In genomic region chr4:109444182-109444844, GRCh38 we compare ENCODE assay signal across 10 cellular contexts. TPM values are rescaled to one million over a fixed set of nuclear protein-coding genes. Genes with fewer than 3 reads are reported as not detected.
DNase-seq lines count a peak whose midpoint lies in the region; ATAC-seq and TF ChIP-seq lines count a peak whose summit lies in the region.
"Had no signal": no experiment of that assay in that cellular context is flagged by ENCODE, and none has a peak within 500 bp of the region (broad histone marks: within the 10 kb centered on the region; RNA-seq: fewer than 3 reads in every experiment).

No MANE protein-coding gene starts in this region.

- H3K4me1 ChIP-seq in CD4-positive, alpha-beta memory T cell (ENCODE audit: insufficient read depth, low read length) = peaks cover 61% of the 10 kb centered on the region

- peak overlapping the region; percentile 31 for H3K27ac Mint-ChIP-seq in Calu3 (ENCODE audit: unreplicated experiment)
- no peak overlapping the region for H3K27ac Mint-ChIP-seq in activated CD8-positive, alpha-beta T cell treated with anti-CD3 and anti-CD28 coated beads for 36 hours
- peak overlapping the region in 2 of 7 donors; percentile 73 to 82 for H3K27ac Mint-ChIP-seq in CD4-positive, alpha-beta memory T cell

- no peak overlapping the region for H3K27ac ChIP-seq in CD4-positive, alpha-beta memory T cell (ENCODE audit: low read depth, low read length)
- H3K27ac ChIP-seq: left ventricle myocardium inferior had no signal

- H3K27me3 ChIP-seq in CD4-positive, alpha-beta memory T cell (ENCODE audit: insufficient read depth, low read length) = no peaks in the 10 kb centered on the region

- no peak overlapping the region for H3K4me3 Mint-ChIP-seq in Calu3 (ENCODE audit: low read depth, unreplicated experiment)
- no peak overlapping the region for H3K4me3 Mint-ChIP-seq in activated CD8-positive, alpha-beta T cell treated with anti-CD3 and anti-CD28 coated beads for 36 hours
- H3K4me3 Mint-ChIP-seq in CD4-positive, alpha-beta memory T cell = peak overlapping the region in 3 of 8 donors; percentile 27 to 44 (median 44)

- H3K9me3 ChIP-seq in CD4-positive, alpha-beta memory T cell (ENCODE audit: control insufficient read depth in 1 of 2, low read length in 2 of 2) = no peaks in the 10 kb centered on the region

- intact Hi-C loops in Calu3 (cut with micrococcal nuclease; ENCODE audit: unreplicated experiment) = no loop called here
- intact Hi-C loops in activated CD8-positive, alpha-beta T cell treated with anti-CD3 and anti-CD28 coated beads for 36 hours (cut with micrococcal nuclease) = no loop called here
- intact Hi-C loops in CD4-positive, alpha-beta memory T cell (cut with micrococcal nuclease) = no loop called here

- H3K4me1 Mint-ChIP-seq in Calu3 (ENCODE audit: low read depth, unreplicated experiment) = peaks cover 40% of the 10 kb centered on the region
- peaks cover 51% of the 10 kb centered on the region for H3K4me1 Mint-ChIP-seq in activated CD8-positive, alpha-beta T cell treated with anti-CD3 and anti-CD28 coated beads for 36 hours (ENCODE audit: low read depth)
- H3K4me1 Mint-ChIP-seq in CD4-positive, alpha-beta memory T cell = peaks cover 45 to 80% (median 65%) of the 10 kb centered on the region in 4 donors

- CTCF ChIA-PET in Calu3 (lab: Charles Lee) = interaction anchor here (0.7 kb wide), 1 partner anchor 130 kb away, joined by 5 read pairs; no protein-coding TSS in a partner anchor
- CTCF ChIA-PET in activated CD8-positive, alpha-beta T cell treated with anti-CD3 and anti-CD28 coated beads for 36 hours (lab: Charles Lee) = interaction anchor here (3.1 kb wide), 1 partner anchor 11 kb away, joined by 13 read pairs; the partner anchor contains the start of gene SEC24B
- CTCF ChIA-PET in CD4-positive, alpha-beta memory T cell (lab: Charles Lee; ENCODE audit: partially characterized antibody) = interaction anchor here (0.6 to 1.8 kb wide), 4 partner anchors 11 to 360 kb away, joined by 3 to 12 read pairs (median 3); partner anchors contain the start of gene SEC24B

- no peak overlapping the region for H3K4me3 ChIP-seq in CD4-positive, alpha-beta memory T cell (ENCODE audit: low read length in 2 of 2)
- H3K4me3 ChIP-seq: left ventricle myocardium inferior had no signal

- peaks cover 6% of the 10 kb centered on the region for H3K36me3 ChIP-seq in CD4-positive, alpha-beta memory T cell (ENCODE audit: insufficient read depth, low read length)

- no TSS peak for BruUV-seq in Calu3 (replicated peaks; lab: Mats Ljungman, UMichigan)

- TF ChIP-seq CTCF in Calu3 (IDR thresholded peaks at IDR 0.05; ENCODE audit: unreplicated experiment) = no peak
- no peak for TF ChIP-seq CTCF in activated CD8-positive, alpha-beta T cell treated with anti-CD3 and anti-CD28 coated beads for 36 hours (IDR thresholded peaks at IDR 0.05)

- no peaks in the 10 kb centered on the region for H3K9me3 Mint-ChIP-seq in Calu3 (ENCODE audit: low read depth, unreplicated experiment)
- H3K9me3 Mint-ChIP-seq in activated CD8-positive, alpha-beta T cell treated with anti-CD3 and anti-CD28 coated beads for 36 hours = no peaks in the 10 kb centered on the region
- H3K9me3 Mint-ChIP-seq in CD4-positive, alpha-beta memory T cell = peaks cover 0 to 2% (median 0%) of the 10 kb centered on the region in 8 donors

- no peaks in the 10 kb centered on the region for H3K36me3 Mint-ChIP-seq in Calu3 (ENCODE audit: insufficient read depth, unreplicated experiment)
- H3K36me3 Mint-ChIP-seq in activated CD8-positive, alpha-beta T cell treated with anti-CD3 and anti-CD28 coated beads for 36 hours (ENCODE audit: low read depth) = peaks cover 27% of the 10 kb centered on the region
- peaks cover 15 to 29% of the 10 kb centered on the region in 2 donors for H3K36me3 Mint-ChIP-seq in CD4-positive, alpha-beta memory T cell

- ATAC-seq in GM19455 (IDR thresholded peaks at IDR 0.05; ENCODE audit: unreplicated experiment) = peak; percentile 53
- ATAC-seq in HG03064 (IDR thresholded peaks at IDR 0.05; ENCODE audit: low read depth, unreplicated experiment) = peak; percentile 57
- ATAC-seq in activated CD8-positive, alpha-beta T cell treated with anti-CD3 and anti-CD28 coated beads for 36 hours = no peak

- POLR2A ChIA-PET in activated CD8-positive, alpha-beta T cell treated with anti-CD3 and anti-CD28 coated beads for 36 hours (lab: Charles Lee) = no interaction called here
- POLR2A ChIA-PET in CD4-positive, alpha-beta memory T cell (lab: Charles Lee; ENCODE audit: partially characterized antibody) = interaction anchor here (0.7 kb wide), 1 partner anchor 256 kb away, joined by 4 read pairs; no protein-coding TSS in a partner anchor

- H3K27me3 Mint-ChIP-seq in Calu3 (ENCODE audit: unreplicated experiment) = no peaks in the 10 kb centered on the region
- no peaks in the 10 kb centered on the region for H3K27me3 Mint-ChIP-seq in activated CD8-positive, alpha-beta T cell treated with anti-CD3 and anti-CD28 coated beads for 36 hours
- no peaks in the 10 kb centered on the region for H3K27me3 Mint-ChIP-seq in CD4-positive, alpha-beta memory T cell

- DNase-seq in Calu3 (no peak), OCI-M1 (lab: John Stamatoyannopoulos, UW) (peak; percentile 11), cerebellar cortex (ENCODE audit: low spot score) (no peak)
- DNase-seq in NK-92 treated with Interleukin-12 subunit alpha and Interleukin-12 subunit beta, amount 100 ng/mL, for 24 hours (lab: John Stamatoyannopoulos, UW) = no peak
- DNase-seq in activated CD8-positive, alpha-beta T cell treated with anti-CD3 and anti-CD28 coated beads for 36 hours = no peak
- DNase-seq in CD4-positive, alpha-beta memory T cell = no peak
- DNase-seq: left ventricle myocardium inferior, NCI-H1930 had no signal

RNA-seq across cellular contexts. Expression of gene SEC24B, which starts 10.7 kb away (rescaled TPM):
- total RNA-seq in Calu3 (2022) = 20.4 and 21.5 TPM in 2 replicates
- total RNA-seq in activated CD8-positive, alpha-beta T cell treated with anti-CD3 and anti-CD28 coated beads for 36 hours = 10 to 100 TPM; 25.8 to 26.0 TPM
- 10 to 100 TPM; 37.0 to 37.7 TPM for total RNA-seq in CD4-positive, alpha-beta memory T cell
- polyA plus RNA-seq in CD4-positive, alpha-beta memory T cell = 10 to 100 TPM; 12.1 to 27.8 TPM
